ENCODE assay signal across 22 cellular contexts in genomic region chr14:22184157-22185025, GRCh38.
DNase-seq lines count a peak whose midpoint lies in the region; ATAC-seq and TF ChIP-seq lines count a peak whose summit lies in the region.
"Had no signal": no experiment of that assay in that cellular context is flagged by ENCODE, and none has a peak within 500 bp of the region (broad histone marks: within the 10 kb centered on the region; RNA-seq: fewer than 3 reads in every experiment).

No MANE protein-coding gene starts in this region.

- no peaks in the 10 kb centered on the region for H3K36me3 ChIP-seq in RWPE2 (ENCODE audit: low read depth)
- H3K36me3 ChIP-seq in smooth muscle cell (ENCODE audit: low read depth), result no peaks in the 10 kb centered on the region
- H3K36me3 ChIP-seq: adrenal gland, esophagus squamous epithelium, left ventricle myocardium inferior had no signal

- ATAC-seq in RWPE2 (ENCODE audit: low read depth) (peak; percentile 56; the same call in 2 of the 3 replicates), HG02610 (IDR thresholded peaks at IDR 0.05; ENCODE audit: unreplicated experiment) (no peak)
- ATAC-seq: Panc1, psoas muscle had no signal

- H3F3A ChIP-seq in smooth muscle cell (ENCODE audit: low read depth), result no peaks in the 10 kb centered on the region

- H3K27me3 ChIP-seq in RWPE2 (ENCODE audit: insufficient read depth, poor library complexity, severe bottlenecking) (no peaks in the 10 kb centered on the region), smooth muscle cell (ENCODE audit: low read depth) (no peaks in the 10 kb centered on the region)
- H3K27me3 ChIP-seq: adrenal gland, esophagus squamous epithelium had no signal

- H3K9me3 ChIP-seq in RWPE2 (ENCODE audit: severe bottlenecking) (no peaks in the 10 kb centered on the region), smooth muscle cell (replicated peaks; ENCODE audit: low read depth) (no peaks in the 10 kb centered on the region)
- H3K9me3 ChIP-seq: adrenal gland, esophagus squamous epithelium, left ventricle myocardium inferior, mucosa of descending colon, psoas muscle had no signal

- no peak overlapping the region for H3K9ac ChIP-seq in smooth muscle cell (ENCODE audit: low read depth)

- no peaks in the 10 kb centered on the region for H4K20me1 ChIP-seq in smooth muscle cell (ENCODE audit: low read depth)

- TF ChIP-seq CTCF in RWPE2 (IDR thresholded peaks at IDR 0.05; ENCODE audit: poor library complexity, severe bottlenecking) (no peak), fibroblast of mammary gland (conservative IDR thresholded peaks at IDR 0.05; ENCODE audit: control insufficient read depth, insufficient read depth, low read depth, low read length) (no peak), smooth muscle cell (IDR thresholded peaks at IDR 0.05; ENCODE audit: borderline replicate concordance, insufficient read depth, poor library complexity, severe bottlenecking) (no peak)

- H3K4me1 ChIP-seq in RWPE2 (ENCODE audit: insufficient read depth, poor library complexity, severe bottlenecking) (no peaks in the 10 kb centered on the region), smooth muscle cell (ENCODE audit: low read depth) (no peaks in the 10 kb centered on the region)
- H3K4me1 ChIP-seq: adrenal gland, left ventricle myocardium inferior, psoas muscle had no signal

- no peaks in the 10 kb centered on the region for H3K79me2 ChIP-seq in smooth muscle cell (ENCODE audit: low read depth)

- DNase-seq in NCI-H1092 treated with DMSO at 0.1 percent for 48 hours (lab: John Stamatoyannopoulos, UW), result peak; percentile 32
- DNase-seq in NCI-H1092 (lab: John Stamatoyannopoulos, UW), result no peak
- no peak for DNase-seq in RWPE2 (ENCODE audit: low spot score)
- DNase-seq in fibroblast of mammary gland (ENCODE audit: low read depth), result peak; percentile 43
- no peak for DNase-seq in smooth muscle cell (lab: John Stamatoyannopoulos, UW; ENCODE audit: unreplicated experiment)
- no peak for DNase-seq in stimulated activated CD4-positive, alpha-beta T cell treated with anti-CD3 and anti-CD28 coated beads, Interleukin-12 subunit alpha, Interleukin-12 subunit beta, amount 100 ng/mL, for 4 hours
- DNase-seq in NCI-H1417 (lab: John Stamatoyannopoulos, UW), result no peak
- DNase-seq: activated B cell treated with CpG ODN at 0.5 μM for 24 hours; activated CD4-positive, alpha-beta memory T cell treated with anti-CD3 and anti-CD28 coated beads, Interleukin-2, amount 10 ng/mL, durations not matched to agents 7 days and 5 days; activated gamma-delta T cell treated with Interleukin-2 at 50 U/mL for 16 hours; activated T-cell treated with anti-CD3 and anti-CD28 coated beads for 4 hours; adrenal gland; cerebellar nuclear complex; effector CD8-positive, alpha-beta T cell; esophagus squamous epithelium; left ventricle myocardium inferior; mucosa of descending colon; NCI-H187; psoas muscle had no signal

- H2AFZ ChIP-seq in smooth muscle cell (ENCODE audit: low read depth), result no peak overlapping the region

- no peak overlapping the region for H3K27ac ChIP-seq in RWPE2 (ENCODE audit: poor library complexity, severe bottlenecking)
- H3K27ac ChIP-seq in smooth muscle cell (ENCODE audit: low read depth), result peak overlapping the region; percentile 72
- H3K27ac ChIP-seq: 22Rv1, adrenal gland, esophagus squamous epithelium, left ventricle myocardium inferior, psoas muscle had no signal

- H3K4me2 ChIP-seq in smooth muscle cell, result peak overlapping the region; percentile 5

- no peak overlapping the region for H3K4me3 ChIP-seq in RWPE2 (ENCODE audit: severe bottlenecking)
- no peak overlapping the region for H3K4me3 ChIP-seq in fibroblast of mammary gland (ENCODE audit: control insufficient read depth, low read depth, low read length)
- H3K4me3 ChIP-seq in smooth muscle cell, result no peak overlapping the region
- H3K4me3 ChIP-seq: adrenal gland, esophagus squamous epithelium, left ventricle myocardium inferior, mucosa of descending colon, psoas muscle had no signal

- whole genome bisulfite sequencing in smooth muscle cell (ENCODE audit: low lambda C conversion rate), result 76% methylated on average over 7 of the region's 7 CpGs

Comparison
In these comparisons a context has a peak if more than half of its experiments do, and no peak if none do; other contexts are left out.
1. DNase-seq: peak in NCI-H1092 treated with DMSO at 0.1 percent for 48 hours (single experiment) and fibroblast of mammary gland (single experiment); none in NCI-H1092 (single experiment), RWPE2 (single experiment), smooth muscle cell (single experiment), stimulated activated CD4-positive, alpha-beta T cell treated with anti-CD3 and anti-CD28 coated beads, Interleukin-12 subunit alpha, Interleukin-12 subunit beta, amount 100 ng/mL, for 4 hours (single experiment) and NCI-H1417 (0 of 3).